ENCODE assay signal across 14 cellular contexts in the genomic region with DNA sequence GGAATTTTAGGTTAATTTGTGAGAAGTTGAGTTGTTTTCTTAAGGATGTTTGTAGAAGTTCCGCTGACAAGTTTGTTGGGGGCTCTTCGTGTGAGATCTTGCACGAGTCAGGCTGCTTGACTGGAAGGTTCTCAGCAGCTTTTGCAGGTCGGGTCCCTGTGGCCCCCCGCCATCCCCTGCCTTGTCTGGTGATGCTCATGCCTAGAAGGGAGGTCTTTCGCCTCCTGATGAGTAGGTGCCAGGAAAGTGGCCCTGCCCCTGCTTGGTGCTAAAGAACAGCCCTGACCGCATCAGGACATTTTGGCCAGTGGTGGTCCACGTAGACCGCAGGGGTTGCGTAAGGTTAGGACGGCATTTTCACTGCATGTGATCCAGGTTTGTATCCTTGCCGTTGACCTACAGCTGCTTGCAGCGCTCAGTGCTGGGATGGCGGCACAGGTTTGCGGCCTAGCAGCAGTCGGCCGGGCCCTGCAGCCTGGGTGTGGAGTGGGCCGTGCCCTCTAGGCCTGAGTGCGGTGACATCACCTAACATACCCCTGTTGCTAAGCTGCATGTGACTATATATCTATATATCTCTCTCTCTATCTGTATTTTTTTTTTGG.
DNase-seq lines count a peak whose midpoint lies in the region; TF ChIP-seq lines count a peak whose summit lies in the region.
"Had no signal": no experiment of that assay in that cellular context is flagged by ENCODE, and none has a peak within 500 bp of the region (broad histone marks: within the 10 kb centered on the region; RNA-seq: fewer than 3 reads in every experiment).

No MANE protein-coding gene starts in this region.

- peak overlapping the region; percentile 64 to 67 for H3K27ac ChIP-seq in tibial artery
- H3K27ac ChIP-seq: epithelial cell of prostate had no signal

- H3K4me3 ChIP-seq in tibial artery, result peak overlapping the region in 1 of 2 donors; percentile 34
- H3K4me3 ChIP-seq: HAP-1 had no signal

- H3K36me3 Mint-ChIP-seq in chondrocyte (ENCODE audit: low read depth) (peaks cover 17% of the 10 kb centered on the region), mesothelial cell of epicardium (peaks cover 29% of the 10 kb centered on the region)

- H3K9me3 Mint-ChIP-seq in chondrocyte (ENCODE audit: low read depth), result no peaks in the 10 kb centered on the region
- H3K9me3 Mint-ChIP-seq in mesothelial cell of epicardium, result no peaks in the 10 kb centered on the region
- H3K9me3 Mint-ChIP-seq: activated naive CD4-positive, alpha-beta T cell treated with anti-CD3 and anti-CD28 coated beads, Interleukin-2, amount 10 ng/mL, durations not matched to agents 7 days and 5 days had no signal

- H3K36me3 ChIP-seq in tibial artery, result peaks cover 16 to 64% (median 28%) of the 10 kb centered on the region in 3 donors
- H3K36me3 ChIP-seq: HAP-1 had no signal

- H3K4me1 Mint-ChIP-seq in chondrocyte (ENCODE audit: low read depth) (peaks cover 34% of the 10 kb centered on the region), mesothelial cell of epicardium (peaks cover 17% of the 10 kb centered on the region)

- intact Hi-C loops in tibial artery (cut with DNase I; ENCODE audit: low total_unique reads), result no loop called here

- H3K27me3 Mint-ChIP-seq in chondrocyte (ENCODE audit: low read depth) (no peaks in the 10 kb centered on the region), mesothelial cell of epicardium (ENCODE audit: low read depth) (no peaks in the 10 kb centered on the region)
- H3K27me3 Mint-ChIP-seq: activated naive CD4-positive, alpha-beta T cell treated with anti-CD3 and anti-CD28 coated beads, Interleukin-2, amount 10 ng/mL, durations not matched to agents 7 days and 5 days had no signal

- H3K4me1 ChIP-seq in tibial artery, result peaks cover 0 to 48% (median 23%) of the 10 kb centered on the region in 4 donors
- H3K4me1 ChIP-seq: HAP-1 had no signal

- DNase-seq in activated T-cell treated with anti-CD3 and anti-CD28 coated beads, Interleukin-2, amount 50 U/mL, for 1 hour, result peak; percentile 12
- DNase-seq in activated T-cell treated with anti-CD3 and anti-CD28 coated beads for 4 hours, result no peak
- DNase-seq in chondrocyte (ENCODE audit: low spot score), result no peak
- no peak for DNase-seq in mesothelial cell of epicardium (ENCODE audit: low spot score in 2 of 2, unreplicated experiment in 2 of 2)
- peak in 1 of 2 donors; percentile 62 for DNase-seq in tibial artery
- DNase-seq in NCI-H187 (lab: John Stamatoyannopoulos, UW), result no peak
- no peak for DNase-seq in NK-92 (lab: John Stamatoyannopoulos, UW; ENCODE audit: unreplicated experiment)
- no peak for DNase-seq in activated CD4-positive, alpha-beta T cell treated with anti-CD3 and anti-CD28 coated beads, Interleukin-2, amount 50 U/mL, for 4 hours
- DNase-seq: activated naive CD4-positive, alpha-beta T cell treated with anti-CD3 and anti-CD28 coated beads, Interleukin-2, amount 10 ng/mL, durations not matched to agents 7 days and 5 days; KBM-7; midbrain; stimulated activated CD4-positive, alpha-beta T cell treated with anti-CD3 and anti-CD28 coated beads, Interleukin-2, amount 100 ng/mL, for 48 hours had no signal

- H3K27ac Mint-ChIP-seq in chondrocyte (ENCODE audit: unreplicated experiment), result peak overlapping the region; percentile 83
- peak overlapping the region; percentile 98 for H3K27ac Mint-ChIP-seq in mesothelial cell of epicardium
- H3K27ac Mint-ChIP-seq: activated naive CD4-positive, alpha-beta T cell treated with anti-CD3 and anti-CD28 coated beads, Interleukin-2, amount 10 ng/mL, durations not matched to agents 7 days and 5 days had no signal

- H3K9me3 ChIP-seq in tibial artery, result no peaks in the 10 kb centered on the region
- H3K9me3 ChIP-seq: HAP-1 had no signal

- H3K4me3 Mint-ChIP-seq in chondrocyte (ENCODE audit: unreplicated experiment), result no peak overlapping the region
- no peak overlapping the region for H3K4me3 Mint-ChIP-seq in mesothelial cell of epicardium
- H3K4me3 Mint-ChIP-seq: activated naive CD4-positive, alpha-beta T cell treated with anti-CD3 and anti-CD28 coated beads, Interleukin-2, amount 10 ng/mL, durations not matched to agents 7 days and 5 days had no signal

- TF ChIP-seq CTCF in chondrocyte (IDR thresholded peaks at IDR 0.05) (no peak), mesothelial cell of epicardium (IDR thresholded peaks at IDR 0.05; ENCODE audit: unreplicated experiment) (no peak), tibial artery (IDR thresholded peaks at IDR 0.05) (no peak)

- no peaks in the 10 kb centered on the region for H3K27me3 ChIP-seq in tibial artery
